In the genomic region with DNA sequence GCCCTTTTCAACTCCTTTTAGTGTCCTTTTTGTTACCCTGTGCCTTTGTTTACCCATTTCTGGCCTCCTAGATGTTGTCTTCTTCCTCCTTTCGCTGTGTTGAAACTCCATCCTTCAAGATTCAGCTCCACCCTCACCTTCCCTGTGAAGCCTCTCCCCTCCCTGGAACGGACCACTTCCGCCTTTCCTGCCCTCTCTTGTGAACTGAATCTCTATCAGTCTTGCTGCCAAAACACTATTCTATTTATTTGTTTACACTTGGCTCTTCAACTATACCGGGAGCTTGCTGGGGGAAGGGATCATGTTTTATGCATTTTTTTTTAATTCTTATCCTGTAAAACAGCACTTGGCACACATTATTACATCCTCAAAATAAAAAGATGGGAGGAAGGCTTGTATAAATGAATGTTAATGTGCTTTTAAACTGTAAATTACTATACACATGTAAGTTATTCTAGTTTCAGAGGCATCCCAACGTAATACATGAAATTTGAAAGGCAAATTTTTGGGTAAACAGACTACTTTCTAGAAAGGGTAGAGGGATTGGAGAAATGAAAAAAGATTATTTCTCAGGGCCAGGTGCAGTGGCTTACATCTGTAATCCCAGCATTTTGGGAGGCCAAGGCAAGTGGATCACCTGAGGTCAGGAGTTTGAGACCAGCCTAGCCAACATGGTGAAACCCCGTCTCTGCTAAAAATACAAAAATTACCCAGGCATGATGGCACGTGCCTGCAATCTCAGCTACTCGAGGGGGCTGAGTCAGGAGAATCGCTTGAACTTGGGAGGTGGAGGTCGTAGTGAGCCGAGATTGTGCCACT, we compare ENCODE assay signal across 12 cellular contexts.
A peak's percentile ranks its signal among the peaks of the same experiment; 100 is the strongest.
DNase-seq lines count a peak whose midpoint lies in the region; ATAC-seq lines count a peak whose summit lies in the region.
"Had no signal": no experiment of that assay in that cellular context is flagged by ENCODE, and none has a peak within 500 bp of the region (broad histone marks: within the 10 kb centered on the region; RNA-seq: fewer than 3 reads in every experiment).

No MANE protein-coding gene starts in this region.

- no peaks in the 10 kb centered on the region for H3K9me3 ChIP-seq in esophagus (ENCODE audit: control insufficient read depth in 2 of 2, insufficient read depth in 1 of 2, low read depth in 1 of 2, low read length in 1 of 2)
- H3K9me3 ChIP-seq: BLaER1, pancreas had no signal

- no peaks in the 10 kb centered on the region for H3K36me3 ChIP-seq in esophagus (ENCODE audit: control insufficient read depth in 2 of 2, insufficient read depth in 2 of 2, low read length in 1 of 2)
- H3K36me3 ChIP-seq: BLaER1, pancreas had no signal

- H3K4me1 ChIP-seq in esophagus (ENCODE audit: control insufficient read depth in 2 of 2, insufficient read depth in 2 of 2, low read length in 1 of 2) = no peaks in the 10 kb centered on the region
- H3K4me1 ChIP-seq: pancreas had no signal

- no peaks in the 10 kb centered on the region for H3K27me3 ChIP-seq in esophagus (ENCODE audit: control insufficient read depth in 1 of 2, insufficient read depth in 2 of 2, low read length in 2 of 2)
- H3K27me3 ChIP-seq: BLaER1, pancreas had no signal

- peak overlapping the region; percentile 27 to 56 for H3K27ac ChIP-seq in esophagus (ENCODE audit: low read depth in 2 of 2, low read length in 1 of 2)
- H3K27ac ChIP-seq: BLaER1, epithelial cell of prostate, pancreas had no signal

- ATAC-seq in GM18502 (IDR thresholded peaks at IDR 0.05; ENCODE audit: poor library complexity, unreplicated experiment) (peak; percentile 24), GM21529 (IDR thresholded peaks at IDR 0.05; ENCODE audit: unreplicated experiment) (peak; percentile 45), HG03439 (IDR thresholded peaks at IDR 0.05; ENCODE audit: unreplicated experiment) (peak; percentile 49)
- ATAC-seq: pancreas had no signal

- no peak overlapping the region for H3K4me3 ChIP-seq in esophagus (ENCODE audit: low read depth in 1 of 2, low read length in 2 of 2)
- H3K4me3 ChIP-seq: BLaER1, pancreas had no signal

- DNase-seq in glomerular visceral epithelial cell (ENCODE audit: extremely low spot score) (no peak), GDM1 (lab: John Stamatoyannopoulos, UW) (no peak), NCI-H510A (lab: John Stamatoyannopoulos, UW) (no peak), DMS153 (lab: John Stamatoyannopoulos, UW) (no peak)
- DNase-seq: NCI-H2081, pancreas had no signal

- 68% methylated on average over 11 of the region's 11 CpGs for WGBS in esophagus, 2 donors
